In the genomic region with DNA sequence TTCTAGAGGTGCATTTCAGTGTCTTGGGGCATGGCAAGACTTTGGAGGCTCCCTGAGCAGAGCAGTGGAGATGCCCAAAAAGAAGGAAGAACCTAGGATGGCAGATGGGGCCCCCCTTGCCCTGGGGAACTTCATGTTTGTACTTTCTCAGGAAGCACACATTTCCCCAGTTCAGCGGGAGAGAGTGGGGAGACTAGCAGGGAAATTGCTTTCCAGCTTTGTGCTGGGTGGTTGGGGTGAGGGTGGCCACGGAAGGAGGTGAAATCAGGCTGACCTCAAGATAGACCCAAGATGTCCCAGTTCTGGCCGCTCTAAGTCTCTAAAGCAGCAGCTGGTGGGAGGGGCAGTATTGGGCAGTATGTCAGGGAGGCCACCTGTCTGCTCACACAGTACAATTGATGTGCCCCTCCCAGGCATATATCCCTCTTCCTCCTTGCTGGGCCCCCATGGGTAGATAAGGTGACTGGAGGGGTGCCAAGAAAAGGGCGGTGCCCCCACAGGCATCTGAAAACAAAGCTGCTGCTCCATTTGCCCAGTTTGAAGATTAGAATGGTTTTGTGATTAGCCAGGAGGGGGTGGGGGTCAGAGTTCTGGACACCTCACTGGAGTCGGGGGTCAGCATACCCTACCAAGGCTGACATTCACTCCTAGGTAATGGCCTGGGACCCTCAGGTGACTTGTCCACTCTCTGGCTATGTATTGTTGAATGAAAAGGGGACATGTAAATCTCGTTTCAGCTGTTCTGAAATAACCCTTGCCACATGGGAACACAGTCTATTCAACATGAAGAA, we compare ENCODE assay signal across 7 cellular contexts. TPM values are rescaled to one million over a fixed set of nuclear protein-coding genes. Genes with fewer than 3 reads are reported as not detected.
DNase-seq lines count a peak whose midpoint lies in the region; ATAC-seq and TF ChIP-seq lines count a peak whose summit lies in the region.

No MANE protein-coding gene starts in this region.

- peaks cover 0 to 10% (median 3%) of the 10 kb centered on the region in 4 donors for H3K36me3 ChIP-seq in right lobe of liver
- H3K36me3 ChIP-seq in upper lobe of left lung: peaks cover 4 to 48% (median 32%) of the 10 kb centered on the region in 4 donors

- ATAC-seq in right lobe of liver: peak in 2 of 4 donors; percentile 1 to 3
- ATAC-seq in upper lobe of left lung (ENCODE audit: low FRiP score in 2 of 2): peak; percentile 15 to 52
- ATAC-seq in GM19397 (IDR thresholded peaks at IDR 0.05; ENCODE audit: unreplicated experiment): no peak

- WGBS in right lobe of liver (ENCODE audit: insufficient coverage, low coverage, low lambda C conversion rate, missing lambda C conversion rate): 37% methylated on average over 5 of the region's 6 CpGs
- WGBS in upper lobe of left lung, 2 donors: 24 to 32% methylated on average over 4 to 6 of the region's 6 CpGs

- TF ChIP-seq EP300 in upper lobe of left lung (IDR thresholded peaks at IDR 0.05): peak in 1 of 4 donors; percentile 11

- DNase-seq in LoVo (ENCODE audit: low spot score): peak; percentile 66
- DNase-seq in cardiac fibroblast (ENCODE audit: low read depth in 2 of 2): peak; percentile 64 to 85
- DNase-seq in right lobe of liver: peak in 1 of 3 donors; percentile 34
- peak in 1 of 2 donors; percentile 57 for DNase-seq in upper lobe of left lung
- no peak for DNase-seq in NCI-H1436 (lab: John Stamatoyannopoulos, UW)
- no peak for DNase-seq in NCI-H1092 (lab: John Stamatoyannopoulos, UW)

- TF ChIP-seq CTCF in cardiac fibroblast (IDR thresholded peaks at IDR 0.05; ENCODE audit: low read depth, low read length) (no peak), right lobe of liver (IDR thresholded peaks at IDR 0.05) (no peak), upper lobe of left lung (IDR thresholded peaks at IDR 0.05) (no peak)

- intact Hi-C loops in right lobe of liver (cut with DNase I): loop anchor here (5.0 to 10.0 kb wide), 2 partner anchors 102 to 194 kb away; no protein-coding TSS in a partner anchor

- H3K4me1 ChIP-seq in right lobe of liver: peaks cover 0 to 46% (median 13%) of the 10 kb centered on the region in 4 donors
- peaks cover 67 to 70% (median 70%) of the 10 kb centered on the region in 4 donors for H3K4me1 ChIP-seq in upper lobe of left lung

- H3K27ac ChIP-seq in right lobe of liver (peak overlapping the region; percentile 89 to 93 (median 92)), upper lobe of left lung (peak overlapping the region; percentile 84 to 92 (median 90))

- TF ChIP-seq POLR2A in right lobe of liver (IDR thresholded peaks at IDR 0.05): no peak
- TF ChIP-seq POLR2A in upper lobe of left lung (IDR thresholded peaks at IDR 0.05): no peak

- H3K4me3 ChIP-seq in cardiac fibroblast (replicated peaks in 1 of 2; ENCODE audit: low read depth in 2 of 2, low read length in 2 of 2) (no peak overlapping the region), right lobe of liver (no peak overlapping the region), upper lobe of left lung (no peak overlapping the region)

- H3K9me3 ChIP-seq in right lobe of liver (no peaks in the 10 kb centered on the region), upper lobe of left lung (no peaks in the 10 kb centered on the region)

- H3K27me3 ChIP-seq in right lobe of liver (no peaks in the 10 kb centered on the region), upper lobe of left lung (no peaks in the 10 kb centered on the region)

RNA-seq across cellular contexts. Expression of gene NAGLU, which starts 17.1 kb away (rescaled TPM):
- total RNA-seq in right lobe of liver (10 to 100 TPM; 36.4 to 81.6 (median 43.7) TPM), upper lobe of left lung (10 to 100 TPM; 36.7 to 97.4 (median 68.4) TPM)

RNA-seq across cellular contexts. Expression of gene HSD17B1, which starts 33.8 kb away (rescaled TPM):
- total RNA-seq in right lobe of liver (1 to 10 TPM in 1 of 6 experiments, under 1 TPM in 5; 0.31 to 1.1 (median 0.87) TPM), upper lobe of left lung (1 to 10 TPM in 5 of 6 donors, not detected in 1; 1.3 to 6.3 (median 1.7) TPM)

RNA-seq across cellular contexts. Expression of gene COASY, which starts 43.0 kb away (rescaled TPM):
- total RNA-seq in right lobe of liver: 10 to 100 TPM; 48.1 to 70.5 (median 60.9) TPM
- 10 to 100 TPM; 34.7 to 71.1 (median 51.4) TPM for total RNA-seq in upper lobe of left lung

RNA-seq across cellular contexts. Expression of gene MLX, which starts 48.0 kb away (rescaled TPM):
- total RNA-seq in right lobe of liver (10 to 100 TPM; 34.5 to 46.2 (median 35.2) TPM), upper lobe of left lung (100 to 1,000 TPM in 1 of 6 donors, 10 to 100 TPM in 5; 61.8 to 104 (median 83.5) TPM)

RNA-seq across cellular contexts. Expression of gene PSMC3IP, which starts 58.6 kb away (rescaled TPM):
- 1 to 10 TPM in 2 of 6 experiments, under 1 TPM in 4; 0.26 to 2.4 (median 0.76) TPM for total RNA-seq in right lobe of liver
- 1 to 10 TPM in 5 of 6 donors, not detected in 1; 1.9 to 6.8 (median 3.8) TPM for total RNA-seq in upper lobe of left lung

Comparison
In these comparisons a context has a peak if more than half of its experiments do, and no peak if none do; other contexts are left out.
1. DNase-seq: peak in LoVo (single experiment) and cardiac fibroblast (2 of 2); none in NCI-H1436 (single experiment) and NCI-H1092 (single experiment).